Comparison of ENCODE assay signal across 2 cellular contexts in genomic region chr9:101393135-101393534, GRCh38.
TF ChIP-seq lines count a peak whose summit lies in the region.

No MANE protein-coding gene starts in this region.

TF ChIP-seq in HepG2, 621 proteins besides CTCF, POLR2A, EP300 and RAD21:
- TF ChIP-seq ZMYM2 (CRISPR knock-in tag; IDR thresholded peaks at IDR 0.05) = peak; percentile 36; the same call in 1 of the 2 replicates
- no peak for TF ChIP-seq SP4 (CRISPR knock-in tag; IDR thresholded peaks at IDR 0.05)
- TF ChIP-seq ZNF496 (CRISPR knock-in tag; IDR thresholded peaks at IDR 0.05; ENCODE audit: insufficient replicate concordance) = no peak
- TF ChIP-seq ZNF431 (CRISPR knock-in tag; IDR thresholded peaks at IDR 0.05; ENCODE audit: borderline replicate concordance, low read depth) = no peak
- 0 out of 2 replicates have a peak, but pooled peaks have one; percentile 53 for TF ChIP-seq ZNF3 (CRISPR knock-in tag; IDR thresholded peaks at IDR 0.05)
- TF ChIP-seq SMAD9 (CRISPR knock-in tag; IDR thresholded peaks at IDR 0.05) = no peak
- TF ChIP-seq ZNF280D (CRISPR knock-in tag; IDR thresholded peaks at IDR 0.05) = peak; percentile 73; the same call in 1 of the 2 replicates
- no peak for TF ChIP-seq ZNF709 (CRISPR knock-in tag; IDR thresholded peaks at IDR 0.05)

TF ChIP-seq in HEK293, 187 proteins besides CTCF, POLR2A, EP300 and RAD21:
- TF ChIP-seq GFI1B (tag by site-specific recombination; IDR thresholded peaks at IDR 0.05) (no peak), ZNF175 (tag by site-specific recombination; IDR thresholded peaks at IDR 0.05) (no peak), SETDB1 (IDR thresholded peaks at IDR 0.05; ENCODE audit: insufficient read length, low read length) (peak; percentile 72), ZNF148 (tag by site-specific recombination; IDR thresholded peaks at IDR 0.05; ENCODE audit: borderline replicate concordance) (no peak), ZBTB20 (tag by site-specific recombination; IDR thresholded peaks at IDR 0.05) (no peak), TSHZ1 (tag by site-specific recombination; IDR thresholded peaks at IDR 0.05; ENCODE audit: borderline replicate concordance) (no peak)
